15 cellular contexts compared by ENCODE assay signal in the genomic region with DNA sequence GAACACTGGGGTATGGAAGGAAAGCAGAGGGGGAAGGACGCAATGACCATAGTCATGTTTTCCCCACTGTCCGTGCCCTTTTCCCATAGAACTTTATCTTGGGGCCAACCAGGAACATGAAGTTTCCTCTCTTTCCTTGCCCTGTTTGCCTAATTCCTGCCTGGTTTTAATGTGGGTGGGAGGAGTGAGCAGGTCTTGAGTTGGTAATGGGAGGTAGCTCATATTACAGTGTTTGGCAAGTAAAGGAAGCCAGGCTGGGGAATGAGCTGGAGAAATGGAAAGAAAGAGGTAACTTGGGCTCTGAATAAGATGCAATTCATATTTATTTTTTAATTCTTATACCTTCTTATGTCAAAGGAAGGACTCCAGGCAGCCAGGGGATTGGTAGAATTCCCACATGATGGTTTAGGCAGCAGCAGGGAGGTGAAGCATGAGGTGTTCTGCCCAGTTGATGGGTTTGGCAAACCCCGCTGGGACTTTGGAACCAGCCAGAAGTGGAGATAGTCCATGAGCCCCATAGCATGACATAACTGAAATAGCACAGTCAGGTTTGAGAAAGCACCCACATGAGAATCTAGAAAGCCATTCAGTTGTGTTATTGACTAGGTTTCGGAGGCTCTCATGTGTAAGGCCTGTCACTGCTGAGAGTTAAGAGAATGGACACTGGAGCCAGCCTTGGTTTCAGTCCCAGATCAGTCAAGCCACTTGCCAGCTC.
A peak's percentile ranks its signal among the peaks of the same experiment; 100 is the strongest.
DNase-seq lines count a peak whose midpoint lies in the region; ATAC-seq and TF ChIP-seq lines count a peak whose summit lies in the region.
"Had no signal": no experiment of that assay in that cellular context is flagged by ENCODE, and none has a peak within 500 bp of the region (broad histone marks: within the 10 kb centered on the region; RNA-seq: fewer than 3 reads in every experiment).

No MANE protein-coding gene starts in this region.

- no peak overlapping the region for H3K4me3 Mint-ChIP-seq in endothelial cell (ENCODE audit: unreplicated experiment)
- no peak overlapping the region for H3K4me3 Mint-ChIP-seq in T-helper 17 cell
- H3K4me3 Mint-ChIP-seq: activated CD8-positive, alpha-beta memory T cell treated with anti-CD3 and anti-CD28 coated beads, Interleukin-2, amount 10 ng/mL, durations not matched to agents 7 days and 5 days; neural crest cell had no signal

- ATAC-seq in GM18868 (IDR thresholded peaks at IDR 0.05; ENCODE audit: unreplicated experiment) (peak; percentile 99), GM21423 (IDR thresholded peaks at IDR 0.05; ENCODE audit: unreplicated experiment) (peak; percentile 79), HG03060 (IDR thresholded peaks at IDR 0.05; ENCODE audit: low read depth, unreplicated experiment) (peak; percentile 66), HG02763 (IDR thresholded peaks at IDR 0.05; ENCODE audit: unreplicated experiment) (no peak), T-helper 17 cell (no peak)
- ATAC-seq: activated CD8-positive, alpha-beta memory T cell treated with anti-CD3 and anti-CD28 coated beads, Interleukin-2, amount 10 ng/mL, durations not matched to agents 7 days and 5 days had no signal

- H3K27ac Mint-ChIP-seq in endothelial cell (ENCODE audit: unreplicated experiment) (peak overlapping the region; percentile 26), T-helper 17 cell (no peak overlapping the region)
- H3K27ac Mint-ChIP-seq: activated CD8-positive, alpha-beta memory T cell treated with anti-CD3 and anti-CD28 coated beads, Interleukin-2, amount 10 ng/mL, durations not matched to agents 7 days and 5 days had no signal

- H3K4me1 Mint-ChIP-seq in endothelial cell (ENCODE audit: unreplicated experiment) (peaks cover 39% of the 10 kb centered on the region), T-helper 17 cell (peaks cover 2% of the 10 kb centered on the region)

- H3K36me3 Mint-ChIP-seq in endothelial cell (ENCODE audit: low read depth, unreplicated experiment) (peaks cover 49% of the 10 kb centered on the region), T-helper 17 cell (ENCODE audit: low read depth) (peaks cover 8% of the 10 kb centered on the region)

- no peak for TF ChIP-seq CTCF in endothelial cell (IDR thresholded peaks at IDR 0.05; ENCODE audit: unreplicated experiment)

- H3K9me3 Mint-ChIP-seq in endothelial cell (ENCODE audit: unreplicated experiment), result no peaks in the 10 kb centered on the region
- H3K9me3 Mint-ChIP-seq: neural crest cell had no signal

- H3K27me3 Mint-ChIP-seq in endothelial cell (ENCODE audit: unreplicated experiment) (peaks cover 4% of the 10 kb centered on the region), T-helper 17 cell (no peaks in the 10 kb centered on the region)
- H3K27me3 Mint-ChIP-seq: activated CD8-positive, alpha-beta memory T cell treated with anti-CD3 and anti-CD28 coated beads, Interleukin-2, amount 10 ng/mL, durations not matched to agents 7 days and 5 days had no signal

- DNase-seq in endothelial cell (ENCODE audit: low spot score) (no peak), T-helper 17 cell (no peak), NCI-H1436 treated with DMSO at 0.1 percent for 48 hours (lab: John Stamatoyannopoulos, UW) (no peak), HUDEP-2 (lab: John Stamatoyannopoulos, UW; ENCODE audit: unreplicated experiment in 76 of 76) (no peak)
- DNase-seq: activated CD8-positive, alpha-beta memory T cell treated with anti-CD3 and anti-CD28 coated beads, Interleukin-2, amount 10 ng/mL, durations not matched to agents 7 days and 5 days; COR-L47; NCI-H1417; NK-92 treated with Interleukin-12 subunit alpha and Interleukin-12 subunit beta, amount 100 ng/mL, for 24 hours; stomach had no signal

- H3K9me3 ChIP-seq in T-helper 17 cell (ENCODE audit: control insufficient read depth, low read length, poor library complexity, severe bottlenecking), result no peaks in the 10 kb centered on the region
- H3K9me3 ChIP-seq: ascending aorta, stomach had no signal

Comparison
In these comparisons a context has a peak if more than half of its experiments do, and no peak if none do; other contexts are left out.
1. ATAC-seq: peak in GM18868 (single experiment), GM21423 (single experiment) and HG03060 (single experiment); none in HG02763 (single experiment) and T-helper 17 cell (single experiment).